16 cellular contexts compared by ENCODE assay signal in the genomic region with DNA sequence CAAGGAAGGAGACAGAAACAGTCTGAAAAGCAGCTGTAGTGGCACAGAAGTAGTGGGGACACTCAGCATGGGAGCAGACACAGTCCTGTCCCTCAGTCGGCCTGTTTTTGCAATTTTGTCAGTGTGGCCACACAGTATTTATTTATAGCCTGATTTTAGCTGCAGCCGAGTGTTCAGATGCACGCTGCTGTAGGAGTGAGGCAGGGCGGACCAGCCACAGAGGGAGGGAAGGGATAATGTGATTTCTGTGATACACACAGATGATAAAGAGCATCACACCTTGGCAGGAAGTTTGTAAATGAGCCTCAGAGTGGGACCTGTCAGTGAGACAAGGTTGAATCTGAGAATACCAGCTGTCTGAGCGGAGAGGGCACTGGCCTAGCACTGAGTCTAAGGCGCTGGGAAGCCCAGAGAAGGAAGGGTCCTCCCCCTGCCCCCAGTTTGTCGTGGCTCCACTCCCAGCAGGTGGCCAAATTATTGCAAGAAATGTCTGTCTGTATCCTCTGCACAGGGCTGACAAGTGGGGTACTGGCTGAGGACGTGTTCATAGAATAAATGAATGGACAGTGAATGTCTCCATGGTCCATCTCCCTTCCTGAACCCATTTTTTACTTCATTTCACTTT.
DNase-seq lines count a peak whose midpoint lies in the region; ATAC-seq and TF ChIP-seq lines count a peak whose summit lies in the region.
"Had no signal": no experiment of that assay in that cellular context is flagged by ENCODE, and none has a peak within 500 bp of the region (broad histone marks: within the 10 kb centered on the region; RNA-seq: fewer than 3 reads in every experiment).

No MANE protein-coding gene starts in this region.

- peak overlapping the region; percentile 85 for H3K27ac ChIP-seq in effector memory CD4-positive, alpha-beta T cell (ENCODE audit: insufficient read depth, low read length, poor library complexity, severe bottlenecking)
- H3K27ac ChIP-seq: gastroesophageal sphincter had no signal

- H3K27me3 ChIP-seq in effector memory CD4-positive, alpha-beta T cell (replicated peaks; ENCODE audit: control insufficient read depth, insufficient read depth, low read length, poor library complexity, severe bottlenecking) = no peaks in the 10 kb centered on the region
- H3K27me3 ChIP-seq: gastroesophageal sphincter, left lung, transverse colon had no signal

- H3K27me3 Mint-ChIP-seq in stimulated activated naive CD8-positive, alpha-beta T cell treated with anti-CD3 and anti-CD28 coated beads, Interleukin-15, Interleukin-2, amounts not matched to agents 100 ng/mL and 50 ng/mL, for 24 hours = no peaks in the 10 kb centered on the region

- peak overlapping the region; percentile 79 for H3K27ac Mint-ChIP-seq in stimulated activated naive CD8-positive, alpha-beta T cell treated with anti-CD3 and anti-CD28 coated beads, Interleukin-15, Interleukin-2, amounts not matched to agents 100 ng/mL and 50 ng/mL, for 24 hours
- H3K27ac Mint-ChIP-seq: WTC11 had no signal

- H3K9me3 Mint-ChIP-seq in stimulated activated naive CD8-positive, alpha-beta T cell treated with anti-CD3 and anti-CD28 coated beads, Interleukin-15, Interleukin-2, amounts not matched to agents 100 ng/mL and 50 ng/mL, for 24 hours = no peaks in the 10 kb centered on the region
- H3K9me3 Mint-ChIP-seq: WTC11 had no signal

- peaks cover 40% of the 10 kb centered on the region for H3K36me3 Mint-ChIP-seq in stimulated activated naive CD8-positive, alpha-beta T cell treated with anti-CD3 and anti-CD28 coated beads, Interleukin-15, Interleukin-2, amounts not matched to agents 100 ng/mL and 50 ng/mL, for 24 hours (ENCODE audit: low read depth)
- H3K36me3 Mint-ChIP-seq: WTC11 had no signal

- no peak for DNase-seq in stimulated activated naive CD8-positive, alpha-beta T cell treated with anti-CD3 and anti-CD28 coated beads, Interleukin-15, Interleukin-2, amounts not matched to agents 100 U/mL and 50 U/mL, for 24 hours
- DNase-seq in effector memory CD4-positive, alpha-beta T cell = no peak
- DNase-seq in GOT3 (lab: John Stamatoyannopoulos, UW) (no peak), NAMALWA (ENCODE audit: low spot score) (no peak), HuH-7.5 (ENCODE audit: low spot score) (no peak)
- DNase-seq: DMS79 treated with DMSO at 0.1 percent for 48 hours, left lung, NCI-H1105, NCI-H774, transverse colon had no signal

- H3K4me3 ChIP-seq in effector memory CD4-positive, alpha-beta T cell (ENCODE audit: insufficient read depth, low read depth, low read length, poor library complexity, severe bottlenecking) = peak overlapping the region; percentile 4
- H3K4me3 ChIP-seq: coronary artery, gastroesophageal sphincter, left lung, smooth muscle cell, transverse colon had no signal

- peak overlapping the region; percentile 89 for H3K4me3 Mint-ChIP-seq in stimulated activated naive CD8-positive, alpha-beta T cell treated with anti-CD3 and anti-CD28 coated beads, Interleukin-15, Interleukin-2, amounts not matched to agents 100 ng/mL and 50 ng/mL, for 24 hours
- H3K4me3 Mint-ChIP-seq: WTC11 had no signal

- peaks cover 83% of the 10 kb centered on the region for H3K4me1 Mint-ChIP-seq in stimulated activated naive CD8-positive, alpha-beta T cell treated with anti-CD3 and anti-CD28 coated beads, Interleukin-15, Interleukin-2, amounts not matched to agents 100 ng/mL and 50 ng/mL, for 24 hours (ENCODE audit: low read depth)
- H3K4me1 Mint-ChIP-seq: WTC11 had no signal

- no peaks in the 10 kb centered on the region for H3K9me3 ChIP-seq in effector memory CD4-positive, alpha-beta T cell (ENCODE audit: control insufficient read depth, low read length)
- H3K9me3 ChIP-seq: gastroesophageal sphincter, left lung, transverse colon had no signal

- peaks cover 16% of the 10 kb centered on the region for H3K36me3 ChIP-seq in effector memory CD4-positive, alpha-beta T cell (ENCODE audit: control insufficient read depth, insufficient read depth, low read length)
- H3K36me3 ChIP-seq: gastroesophageal sphincter, transverse colon had no signal

- peaks cover 96% of the 10 kb centered on the region for H3K4me1 ChIP-seq in effector memory CD4-positive, alpha-beta T cell (ENCODE audit: control insufficient read depth, insufficient read depth, low read length, poor library complexity, severe bottlenecking)

- ATAC-seq in stimulated activated naive CD8-positive, alpha-beta T cell treated with anti-CD3 and anti-CD28 coated beads, Interleukin-15, Interleukin-2, amounts not matched to agents 100 U/mL and 50 U/mL, for 24 hours = no peak
- ATAC-seq in SK-N-SH treated with all-trans-retinoic acid at 6 μM for 48 hours = no peak
- ATAC-seq: gastroesophageal sphincter, left lung, WTC11 had no signal

TF ChIP-seq in SK-N-SH treated with all-trans-retinoic acid at 6 μM for 48 hours, 23 proteins besides CTCF, POLR2A, EP300 and RAD21:
- TF ChIP-seq ZNF8 (CRISPR knock-in tag; IDR thresholded peaks at IDR 0.05) (no peak), TCF4 (CRISPR knock-in tag; IDR thresholded peaks at IDR 0.05; ENCODE audit: borderline replicate concordance) (peak; percentile 12; the same call in 1 of the 2 replicates)
